Comparison of ENCODE assay signal across 9 cellular contexts in the genomic region with DNA sequence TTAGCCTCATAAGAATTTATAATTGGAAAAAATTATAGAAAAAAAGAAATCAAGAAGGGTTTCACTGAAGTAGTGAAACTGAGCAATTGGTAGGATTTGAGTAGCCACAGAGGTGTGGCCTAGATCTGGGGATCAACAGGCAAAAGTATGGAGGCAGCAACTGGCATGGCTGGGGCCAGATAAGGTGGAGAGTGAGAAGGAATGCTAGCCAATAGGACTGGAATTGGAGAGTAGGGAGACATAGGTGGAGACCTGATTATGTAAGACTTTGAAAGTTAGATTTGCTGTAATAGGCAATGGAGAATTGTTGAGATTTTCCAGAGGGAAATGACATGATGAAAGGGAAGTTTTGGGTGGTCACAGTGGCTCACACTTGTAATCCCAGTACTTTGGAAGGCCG. TPM values are rescaled to one million over a fixed set of nuclear protein-coding genes. Genes with fewer than 3 reads are reported as not detected.
"Had no signal": no experiment of that assay in that cellular context is flagged by ENCODE, and none has a peak within 500 bp of the region (broad histone marks: within the 10 kb centered on the region; RNA-seq: fewer than 3 reads in every experiment).

No MANE protein-coding gene starts in this region.

- H3K9ac ChIP-seq: GM23248 had no signal

- H2AFZ ChIP-seq: GM23248 had no signal

- DNase-seq: GM23248, GOT3, H9, HCEC 1CT, HFFc6, KG1 had no signal

- FAIRE-seq: H54, HTR-8/SVneo had no signal

- H3K27ac ChIP-seq: GM23248 had no signal

- H3K4me3 ChIP-seq: GM23248 had no signal

RNA-seq across cellular contexts. Expression of gene CGN, which starts 24.6 kb away (rescaled TPM):
- total RNA-seq: GM23248 had no signal
- polyA plus RNA-seq: GM23248, IgD-negative memory B cell had no signal
